ENCODE assay signal across 28 cellular contexts in genomic region chr20:55974491-55975202, GRCh38. TPM values are rescaled to one million over a fixed set of nuclear protein-coding genes. Genes with fewer than 3 reads are reported as not detected.
"Had no signal": no experiment of that assay in that cellular context is flagged by ENCODE, and none has a peak within 500 bp of the region (broad histone marks: within the 10 kb centered on the region; RNA-seq: fewer than 3 reads in every experiment).

No MANE protein-coding gene starts in this region.

- H3K36me3 ChIP-seq: MG63, SJSA1 had no signal

- H3K4me3 Mint-ChIP-seq: IgD-negative memory B cell; T-cell; T-helper 1 cell treated with Interleukin-12 subunit alpha and Interleukin-12 subunit beta and Interleukin-4 antibody, amounts not matched to agents 30 μg/mL and 1 μg/mL, for 36 hours had no signal

- FAIRE-seq: K562 had no signal

- H3K4me3 ChIP-seq: K562, MG63, SJSA1, SK-N-MC had no signal

- ATAC-seq: K562, Panc1, PC-3, T-cell had no signal

- H3K36me3 Mint-ChIP-seq: IgD-negative memory B cell, T-cell had no signal

- H3K9me3 ChIP-seq: MG63, SJSA1 had no signal

- H3K27me3 Mint-ChIP-seq: IgD-negative memory B cell, T-cell had no signal

- DNase-seq: MG63; MV-4-11; NCI-H1048; NCI-H1105; NCI-H1417; NCI-H1436 treated with DMSO at 0.1 percent for 48 hours; NCI-H1694; NCI-H187 treated with DMSO at 0.1 percent for 48 hours; NCI-H2029 treated with DMSO at 0.1 percent for 48 hours; NCI-H2171 treated with DMSO at 0.1 percent for 48 hours; NCI-H345; NCI-H524; NCI-H69; NCI-H774; NK-92 treated with Interleukin-12 subunit alpha and Interleukin-12 subunit beta, amount 100 ng/mL, for 24 hours; PC-3; Right ventricle myocardium superior; SIG-M5; T-cell had no signal

- H3K27ac ChIP-seq: SJSA1, SK-N-MC had no signal

- H3K4me1 ChIP-seq: SJSA1 had no signal

- H3K27ac Mint-ChIP-seq: IgD-negative memory B cell; T-cell; T-helper 1 cell treated with Interleukin-12 subunit alpha and Interleukin-12 subunit beta and Interleukin-4 antibody, amounts not matched to agents 30 μg/mL and 1 μg/mL, for 36 hours had no signal

- H3K27me3 ChIP-seq: MG63, SJSA1 had no signal

- H3K4me1 Mint-ChIP-seq: IgD-negative memory B cell, T-cell had no signal

RNA-seq across cellular contexts. Expression of gene CBLN4, which starts 30.7 kb away (rescaled TPM):
- total RNA-seq: HT-29, K562, NCI-H460, OCI-LY7, PC-3, Right ventricle myocardium superior, SJSA1, T-cell had no signal
